26 cellular contexts compared by ENCODE assay signal in genomic region chr1:15960808-15961207, GRCh38. TPM values are rescaled to one million over a fixed set of nuclear protein-coding genes. Genes with fewer than 3 reads are reported as not detected.
"Had no signal": no experiment of that assay in that cellular context is flagged by ENCODE, and none has a peak within 500 bp of the region (broad histone marks: within the 10 kb centered on the region; RNA-seq: fewer than 3 reads in every experiment).

No MANE protein-coding gene starts in this region.

- H3K36me3 ChIP-seq: colonic mucosa, gastrocnemius medialis had no signal

- H3K27ac ChIP-seq: colonic mucosa, esophagus squamous epithelium, gastrocnemius medialis, left ventricle myocardium inferior, suprapubic skin, tibial nerve had no signal

- H3K27me3 Mint-ChIP-seq: activated B cell treated with CpG ODN at 0.5 μM for 24 hours; activated CD4-positive, alpha-beta memory T cell treated with anti-CD3 and anti-CD28 coated beads, Interleukin-2, amount 10 ng/mL, durations not matched to agents 7 days and 5 days had no signal

- H3K4me3 ChIP-seq: colonic mucosa, dorsolateral prefrontal cortex, esophagus squamous epithelium, gastrocnemius medialis, left ventricle myocardium inferior, spleen, suprapubic skin, tibial nerve had no signal

- ATAC-seq: activated naive CD4-positive, alpha-beta T cell treated with anti-CD3 and anti-CD28 coated beads, Interleukin-2, amount 50 U/mL, for 72 hours; gastrocnemius medialis; natural killer cell; stimulated activated naive CD8-positive, alpha-beta T cell treated with anti-CD3 and anti-CD28 coated beads, Interleukin-15, Interleukin-2, amounts not matched to agents 100 U/mL and 50 U/mL, for 24 hours had no signal

- H3K36me3 Mint-ChIP-seq: natural killer cell had no signal

- H3K27ac Mint-ChIP-seq: activated CD4-positive, alpha-beta memory T cell treated with anti-CD3 and anti-CD28 coated beads, Interleukin-2, amount 10 ng/mL, durations not matched to agents 7 days and 5 days; natural killer cell had no signal

- H3K9me3 Mint-ChIP-seq: activated B cell treated with CpG ODN at 0.5 μM for 24 hours; activated CD4-positive, alpha-beta memory T cell treated with anti-CD3 and anti-CD28 coated beads, Interleukin-2, amount 10 ng/mL, durations not matched to agents 7 days and 5 days; activated naive CD4-positive, alpha-beta T cell treated with anti-CD3 and anti-CD28 coated beads, Interleukin-2, amount 50 U/mL, for 72 hours; natural killer cell had no signal

- H3K4me3 Mint-ChIP-seq: activated B cell treated with CpG ODN at 0.5 μM for 24 hours; activated CD4-positive, alpha-beta memory T cell treated with anti-CD3 and anti-CD28 coated beads, Interleukin-2, amount 10 ng/mL, durations not matched to agents 7 days and 5 days; natural killer cell had no signal

- DNase-seq: activated B cell treated with CpG ODN at 0.5 μM for 24 hours; activated CD4-positive, alpha-beta memory T cell treated with anti-CD3 and anti-CD28 coated beads, Interleukin-2, amount 10 ng/mL, durations not matched to agents 7 days and 5 days; activated CD4-positive, alpha-beta T cell treated with anti-CD3 and anti-CD28 coated beads for 4 hours; activated gamma-delta T cell; amniotic stem cell; colonic mucosa; dorsolateral prefrontal cortex; esophagus squamous epithelium; gastrocnemius medialis; hypothalamus; left ventricle myocardium inferior; midbrain; natural killer cell; stimulated activated CD4-positive, alpha-beta T cell treated with anti-CD3 and anti-CD28 coated beads, Interleukin-4, amount 100 ng/mL, for 1 hour; stimulated activated naive CD8-positive, alpha-beta T cell treated with anti-CD3 and anti-CD28 coated beads, Interleukin-15, Interleukin-2, amounts not matched to agents 100 U/mL and 50 U/mL, for 24 hours; T1000 had no signal

- H3K27me3 ChIP-seq: colonic mucosa, dorsolateral prefrontal cortex, esophagus squamous epithelium, gastrocnemius medialis, spleen, suprapubic skin, tibial nerve had no signal

- H3K9me3 ChIP-seq: colonic mucosa, esophagus squamous epithelium, gastrocnemius medialis, left ventricle myocardium inferior, spleen, suprapubic skin, tibial nerve had no signal

RNA-seq across cellular contexts. Expression of gene SRARP, which starts 43.2 kb away (rescaled TPM):
- total RNA-seq: activated B cell treated with CpG ODN at 0.5 μM for 24 hours; activated CD4-positive, alpha-beta memory T cell treated with anti-CD3 and anti-CD28 coated beads, Interleukin-2, amount 10 ng/mL, durations not matched to agents 7 days and 5 days; activated naive CD4-positive, alpha-beta T cell treated with anti-CD3 and anti-CD28 coated beads, Interleukin-2, amount 50 U/mL, for 72 hours; bronchial epithelial cell; colonic mucosa; esophagus squamous epithelium; natural killer cell; osteoblast; posterior vena cava; renal cortical epithelial cell; spleen; suprapubic skin; T-helper 1 cell treated with Interleukin-12 subunit alpha and Interleukin-12 subunit beta and Interleukin-4 antibody, amounts not matched to agents 30 ng/mL and 1 ng/mL, for 36 hours had no signal

RNA-seq across cellular contexts. Expression of gene HSPB7, which starts 57.0 kb away (rescaled TPM):
- total RNA-seq: activated B cell treated with CpG ODN at 0.5 μM for 24 hours; activated CD4-positive, alpha-beta memory T cell treated with anti-CD3 and anti-CD28 coated beads, Interleukin-2, amount 10 ng/mL, durations not matched to agents 7 days and 5 days; activated naive CD4-positive, alpha-beta T cell treated with anti-CD3 and anti-CD28 coated beads, Interleukin-2, amount 50 U/mL, for 72 hours; bronchial epithelial cell; lung microvascular endothelial cell; natural killer cell; T-helper 1 cell treated with Interleukin-12 subunit alpha and Interleukin-12 subunit beta and Interleukin-4 antibody, amounts not matched to agents 30 ng/mL and 1 ng/mL, for 36 hours had no signal
